8 cellular contexts compared by ENCODE assay signal in genomic region chrX:71998836-71999509, GRCh38.
DNase-seq lines count a peak whose midpoint lies in the region; ATAC-seq and TF ChIP-seq lines count a peak whose summit lies in the region.

No MANE protein-coding gene starts in this region.

- peak; percentile 52 for DNase-seq in AG08396 (ENCODE audit: low spot score)
- no peak for DNase-seq in GM12864 (ENCODE audit: low read depth)
- DNase-seq in NCI-H1105 (lab: John Stamatoyannopoulos, UW) = peak; percentile 6
- peak; percentile 30 to 35 for DNase-seq in activated CD4-positive, alpha-beta T cell treated with anti-CD3 and anti-CD28 coated beads, Interleukin-2, amount 50 U/mL, for 48 hours
- DNase-seq in sigmoid colon = no peak
- DNase-seq in middle frontal gyrus (ENCODE audit: extremely low spot score, low spot score) = no peak

- H3K27ac ChIP-seq in gastroesophageal sphincter = no peak overlapping the region
- no peak overlapping the region for H3K27ac ChIP-seq in sigmoid colon

- TF ChIP-seq POLR2A in gastroesophageal sphincter (IDR thresholded peaks at IDR 0.05) = no peak
- TF ChIP-seq POLR2A in sigmoid colon (IDR thresholded peaks at IDR 0.05) = no peak

- ATAC-seq in gastroesophageal sphincter (peak; percentile 16), GM21390 (IDR thresholded peaks at IDR 0.05; ENCODE audit: unreplicated experiment) (no peak)

- TF ChIP-seq EP300 in gastroesophageal sphincter (IDR thresholded peaks at IDR 0.05) = no peak
- no peak for TF ChIP-seq EP300 in sigmoid colon (IDR thresholded peaks at IDR 0.05)

- TF ChIP-seq CTCF in GM12864 (IDR thresholded peaks at IDR 0.05; ENCODE audit: low read depth, low read length, missing control alignments) (peak; percentile 39), gastroesophageal sphincter (IDR thresholded peaks at IDR 0.05) (peak; percentile 40 to 60 (median 52)), sigmoid colon (IDR thresholded peaks at IDR 0.05) (peak; percentile 5 to 59 (median 37))

- H3K4me3 ChIP-seq in GM12864 (ENCODE audit: low read depth, low read length) (no peak overlapping the region), gastroesophageal sphincter (no peak overlapping the region), sigmoid colon (no peak overlapping the region)

- H3K36me3 ChIP-seq in gastroesophageal sphincter (no peaks in the 10 kb centered on the region), sigmoid colon (no peaks in the 10 kb centered on the region)

- WGBS in gastroesophageal sphincter (ENCODE audit: low coverage in 1 of 2), 2 donors = 5 to 8% methylated on average over 3 to 4 of the region's 6 CpGs
- 23 to 32% methylated on average over 6 of the region's 6 CpGs for WGBS in sigmoid colon, 2 donors

- no peaks in the 10 kb centered on the region for H3K27me3 ChIP-seq in gastroesophageal sphincter
- H3K27me3 ChIP-seq in sigmoid colon = peaks cover 0 to 2% (median 0%) of the 10 kb centered on the region in 3 donors

- no peaks in the 10 kb centered on the region for H3K9me3 ChIP-seq in gastroesophageal sphincter
- H3K9me3 ChIP-seq in sigmoid colon = no peaks in the 10 kb centered on the region

- intact Hi-C loops in sigmoid colon (cut with DNase I) = no loop called here

- peaks cover 0 to 16% (median 0%) of the 10 kb centered on the region in 3 donors for H3K4me1 ChIP-seq in gastroesophageal sphincter
- H3K4me1 ChIP-seq in sigmoid colon = peaks cover 0 to 6% (median 5%) of the 10 kb centered on the region in 4 donors

Comparison
In these comparisons a context has a peak if more than half of its experiments do, and no peak if none do; other contexts are left out.
1. DNase-seq: peak in AG08396 (single experiment), NCI-H1105 (single experiment) and activated CD4-positive, alpha-beta T cell treated with anti-CD3 and anti-CD28 coated beads, Interleukin-2, amount 50 U/mL, for 48 hours (2 of 2); none in GM12864 (single experiment), sigmoid colon (single experiment) and middle frontal gyrus (single experiment).
2. Peak in every context shown above with its lines, with median percentiles within 50 percentile points of each other: CTCF ChIP-seq.